1 cellular context compared by ENCODE assay signal in the genomic region with DNA sequence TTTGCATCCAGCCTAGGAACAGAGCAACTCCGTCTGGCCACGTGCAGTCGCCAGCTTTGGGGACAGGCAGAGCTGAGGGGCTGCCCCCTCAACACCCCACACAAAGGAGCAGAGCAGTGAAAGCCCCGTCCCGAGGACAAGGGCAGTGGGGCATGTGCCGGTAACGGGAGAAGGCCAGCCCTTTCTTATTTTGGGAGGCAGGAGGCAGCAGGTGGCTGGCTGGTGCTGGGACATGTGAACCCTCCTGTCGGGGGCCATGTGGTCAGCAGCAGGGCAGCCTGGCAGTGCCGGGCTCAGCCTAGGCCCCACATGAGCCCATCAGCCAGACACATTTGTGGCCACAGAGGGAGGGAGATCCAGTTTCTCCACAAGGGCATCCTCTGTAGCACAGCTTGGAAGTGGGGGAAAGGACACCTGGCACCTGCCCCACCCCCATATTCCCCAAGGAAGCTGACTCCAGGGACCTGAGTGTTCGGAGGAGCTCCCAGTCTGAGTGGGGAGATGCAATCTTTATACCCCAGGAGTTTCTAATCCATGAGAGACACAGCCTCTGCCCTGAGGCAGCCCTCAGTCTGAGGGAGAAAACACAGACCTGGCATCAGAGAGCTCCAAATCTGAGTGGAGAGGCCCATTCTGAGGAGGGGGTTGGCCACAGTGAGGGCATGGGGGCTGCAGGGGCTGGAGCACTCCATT.
TF ChIP-seq lines count a peak whose summit lies in the region.

No MANE protein-coding gene starts in this region.

TF ChIP-seq in IMR-90, 13 proteins besides CTCF, POLR2A, EP300 and RAD21 (continued from another document):
- TF ChIP-seq, protein P1, sequence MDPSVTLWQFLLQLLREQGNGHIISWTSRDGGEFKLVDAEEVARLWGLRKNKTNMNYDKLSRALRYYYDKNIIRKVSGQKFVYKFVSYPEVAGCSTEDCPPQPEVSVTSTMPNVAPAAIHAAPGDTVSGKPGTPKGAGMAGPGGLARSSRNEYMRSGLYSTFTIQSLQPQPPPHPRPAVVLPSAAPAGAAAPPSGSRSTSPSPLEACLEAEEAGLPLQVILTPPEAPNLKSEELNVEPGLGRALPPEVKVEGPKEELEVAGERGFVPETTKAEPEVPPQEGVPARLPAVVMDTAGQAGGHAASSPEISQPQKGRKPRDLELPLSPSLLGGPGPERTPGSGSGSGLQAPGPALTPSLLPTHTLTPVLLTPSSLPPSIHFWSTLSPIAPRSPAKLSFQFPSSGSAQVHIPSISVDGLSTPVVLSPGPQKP (IDR thresholded peaks at IDR 0.05; ENCODE audit: borderline replicate concordance, low read depth, low read length) = no peak
- no peak for TF ChIP-seq CHD1 (IDR thresholded peaks at IDR 0.05; ENCODE audit: low read depth, low read length)
- no peak for TF ChIP-seq MXI1 (IDR thresholded peaks at IDR 0.05; ENCODE audit: borderline replicate concordance, low read depth, low read length)
- TF ChIP-seq, protein P2, sequence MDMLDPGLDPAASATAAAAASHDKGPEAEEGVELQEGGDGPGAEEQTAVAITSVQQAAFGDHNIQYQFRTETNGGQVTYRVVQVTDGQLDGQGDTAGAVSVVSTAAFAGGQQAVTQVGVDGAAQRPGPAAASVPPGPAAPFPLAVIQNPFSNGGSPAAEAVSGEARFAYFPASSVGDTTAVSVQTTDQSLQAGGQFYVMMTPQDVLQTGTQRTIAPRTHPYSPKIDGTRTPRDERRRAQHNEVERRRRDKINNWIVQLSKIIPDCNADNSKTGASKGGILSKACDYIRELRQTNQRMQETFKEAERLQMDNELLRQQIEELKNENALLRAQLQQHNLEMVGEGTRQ (IDR thresholded peaks at IDR 0.05; ENCODE audit: low read depth, low read length) = no peak
- no peak for TF ChIP-seq MAFK (IDR thresholded peaks at IDR 0.05; ENCODE audit: low read depth, low read length)
- TF ChIP-seq RCOR1 (IDR thresholded peaks at IDR 0.05; ENCODE audit: insufficient replicate concordance, low read length) = no peak
- no peak for TF ChIP-seq SMC3 (IDR thresholded peaks at IDR 0.05; ENCODE audit: low read depth, low read length)
TF ChIP-seq in IMR-90: peak in this region for 0.
